23 cellular contexts compared by ENCODE assay signal in the genomic region with DNA sequence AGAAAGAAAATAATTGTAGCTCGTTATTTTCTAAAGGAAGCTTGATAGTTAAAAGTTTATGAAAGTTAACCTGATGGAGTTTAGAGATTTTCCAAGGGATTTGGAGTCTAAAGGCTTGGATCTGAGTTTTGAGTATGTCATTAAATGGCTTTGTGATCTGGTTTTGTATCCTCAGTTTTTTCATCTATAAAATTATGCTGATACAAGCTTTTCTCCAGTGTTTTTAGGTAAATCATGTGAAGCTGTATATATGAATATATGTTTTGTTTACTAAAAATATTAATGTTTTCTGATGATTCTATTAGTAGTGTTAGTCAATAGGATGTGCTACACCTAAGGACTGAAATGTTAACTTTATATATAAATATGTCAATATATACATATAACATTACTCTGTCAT.
"Had no signal": no experiment of that assay in that cellular context is flagged by ENCODE, and none has a peak within 500 bp of the region (broad histone marks: within the 10 kb centered on the region; RNA-seq: fewer than 3 reads in every experiment).

No MANE protein-coding gene starts in this region.

- H3K79me2 ChIP-seq: hepatocyte had no signal

- H3K27me3 ChIP-seq: dorsolateral prefrontal cortex, esophagus muscularis mucosa, foreskin keratinocyte, gastroesophageal sphincter, heart left ventricle, hepatocyte, left lung had no signal

- H3K9me3 ChIP-seq: esophagus muscularis mucosa, gastroesophageal sphincter, heart left ventricle, left lung, lower lobe of right lung, mucosa of descending colon had no signal

- H3K4me3 ChIP-seq: coronary artery, dorsolateral prefrontal cortex, esophagus muscularis mucosa, gastroesophageal sphincter, heart left ventricle, hepatocyte, left lung, lower lobe of right lung, mucosa of descending colon had no signal

- DNase-seq: dermis blood vessel endothelial cell; dorsolateral prefrontal cortex; effector CD4-positive, alpha-beta T cell; effector memory CD4-positive, alpha-beta T cell; foreskin keratinocyte; heart left ventricle; hypothalamus; immature natural killer cell; left cardiac atrium; left lung; left ventricle myocardium superior; lower lobe of right lung; mesenchymal stem cell; mucosa of descending colon; naive B cell had no signal

- FAIRE-seq: colon, endothelial cell of umbilical vein, frontal cortex, keratinocyte had no signal

- H2AFZ ChIP-seq: hepatocyte had no signal

- H3K4me1 ChIP-seq: left lung had no signal

- H3K36me3 ChIP-seq: esophagus muscularis mucosa, gastroesophageal sphincter, heart left ventricle, left lung, lower lobe of right lung had no signal

- ATAC-seq: foreskin keratinocyte, gastroesophageal sphincter, heart left ventricle, left cardiac atrium, left lung, left ventricle myocardium superior, lower lobe of right lung, mucosa of descending colon had no signal

- H3K4me2 ChIP-seq: hepatocyte had no signal

- H3K27ac ChIP-seq: coronary artery, dorsolateral prefrontal cortex, esophagus muscularis mucosa, foreskin keratinocyte, gastroesophageal sphincter, heart left ventricle, hepatocyte, left lung, lower lobe of right lung had no signal
